In the genomic region with DNA sequence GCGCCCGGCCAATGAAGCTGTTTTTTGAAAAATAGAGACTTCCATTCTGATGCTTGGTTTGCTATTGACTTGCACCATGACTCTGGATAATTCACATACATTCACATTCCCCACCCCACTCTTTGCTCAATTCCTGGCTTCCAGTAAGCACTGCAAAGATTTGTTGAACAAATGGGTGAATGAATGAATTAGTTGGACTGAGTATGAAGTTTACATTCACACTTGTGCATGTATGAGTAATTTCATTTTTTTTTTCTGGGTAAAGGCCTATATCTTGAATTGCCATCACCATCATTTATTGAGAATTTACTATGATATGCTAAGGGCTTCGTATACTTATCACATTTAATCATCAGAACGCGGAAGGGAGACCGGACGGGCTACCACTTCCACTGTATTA, we compare ENCODE assay signal across 27 cellular contexts. TPM values are rescaled to one million over a fixed set of nuclear protein-coding genes. Genes with fewer than 3 reads are reported as not detected.
A peak's percentile ranks its signal among the peaks of the same experiment; 100 is the strongest.
DNase-seq lines count a peak whose midpoint lies in the region; ATAC-seq and TF ChIP-seq lines count a peak whose summit lies in the region.
"Had no signal": no experiment of that assay in that cellular context is flagged by ENCODE, and none has a peak within 500 bp of the region (broad histone marks: within the 10 kb centered on the region; RNA-seq: fewer than 3 reads in every experiment).

No MANE protein-coding gene starts in this region.

- no peak for DNase-seq in heart left ventricle
- DNase-seq in Right ventricle myocardium superior = no peak
- no peak for DNase-seq in OCI-LY7 (ENCODE audit: low spot score)
- no peak for DNase-seq in right cardiac atrium
- DNase-seq in thoracic aorta (ENCODE audit: low spot score) = no peak
- no peak for DNase-seq in GF-D8 (lab: John Stamatoyannopoulos, UW)
- DNase-seq in natural killer cell = no peak
- DNase-seq in KBM-7 = no peak
- DNase-seq: activated CD4-positive, alpha-beta T cell treated with anti-CD3 and anti-CD28 coated beads, Interleukin-2, amount 50 U/mL, for 48 hours; activated CD4-positive, CD25-positive, alpha-beta regulatory T cell; activated gamma-delta T cell treated with Interleukin-2 at 50 U/mL for 16 hours; Calu3; mucosa of descending colon; MV-4-11; NCI-H526 treated with DMSO at 0.1 percent for 48 hours; SHP77; stimulated activated CD4-positive, alpha-beta T cell treated with anti-CD3 and anti-CD28 coated beads, Interleukin-4, amount 100 ng/mL, for 24 hours; stimulated activated naive CD8-positive, alpha-beta T cell treated with anti-CD3 and anti-CD28 coated beads, Interleukin-15, amount 100 ng/mL, for 72 hours; SW 1271; upper lobe of right lung had no signal

- TF ChIP-seq POLR2A in heart left ventricle (IDR thresholded peaks at IDR 0.05) = no peak

- no peak overlapping the region for H3K4me3 Mint-ChIP-seq in natural killer cell
- H3K4me3 Mint-ChIP-seq: dendritic cell treated with granulocyte-macrophage colony-stimulating factor and Interleukin-4, amounts not matched to agents 40 ng/mL and 50 ng/mL, for 4 days had no signal

- H3K4me1 ChIP-seq in heart left ventricle = peaks cover 4 to 52% (median 28%) of the 10 kb centered on the region in 12 donors
- peaks cover 88% of the 10 kb centered on the region for H3K4me1 ChIP-seq in OCI-LY7 (ENCODE audit: insufficient read depth, low read length, poor library complexity, severe bottlenecking)
- H3K4me1 ChIP-seq in right cardiac atrium (ENCODE audit: control insufficient read depth, insufficient read depth, low read length) = peaks cover 7% of the 10 kb centered on the region
- H3K4me1 ChIP-seq in thoracic aorta (ENCODE audit: control insufficient read depth in 1 of 2, low read depth in 2 of 2) = peaks cover 0 to 20% of the 10 kb centered on the region in 2 donors
- H3K4me1 ChIP-seq: breast epithelium had no signal

- ATAC-seq in heart left ventricle (no peak), Right ventricle myocardium superior (ENCODE audit: poor library complexity) (no peak), right cardiac atrium (no peak), thoracic aorta (ENCODE audit: insufficient number of reproducible peaks, low FRiP score, low read depth) (no peak), natural killer cell (no peak)
- ATAC-seq: HCT116, upper lobe of right lung had no signal

- TF ChIP-seq CTCF in heart left ventricle (IDR thresholded peaks at IDR 0.05) (no peak), OCI-LY7 (conservative IDR thresholded peaks at IDR 0.05; ENCODE audit: low read length) (no peak), thoracic aorta (IDR thresholded peaks at IDR 0.05) (no peak), natural killer cell (IDR thresholded peaks at IDR 0.05) (no peak)

- no peaks in the 10 kb centered on the region for H3K9me3 ChIP-seq in heart left ventricle
- H3K9me3 ChIP-seq in OCI-LY7 (ENCODE audit: low read length) = no peaks in the 10 kb centered on the region
- no peaks in the 10 kb centered on the region for H3K9me3 ChIP-seq in right cardiac atrium (ENCODE audit: control insufficient read depth, low read length)
- no peaks in the 10 kb centered on the region for H3K9me3 ChIP-seq in thoracic aorta
- H3K9me3 ChIP-seq: breast epithelium, mucosa of descending colon, upper lobe of right lung had no signal

- H3K27me3 Mint-ChIP-seq in natural killer cell (ENCODE audit: low read depth in 2 of 2) = no peaks in the 10 kb centered on the region
- H3K27me3 Mint-ChIP-seq: progenitor cell of endocrine pancreas; stimulated activated naive CD8-positive, alpha-beta T cell treated with anti-CD3 and anti-CD28 coated beads, Interleukin-15, amount 100 ng/mL, for 72 hours had no signal

- H3K36me3 Mint-ChIP-seq in natural killer cell = no peaks in the 10 kb centered on the region

- H3K4me2 ChIP-seq in OCI-LY7 (ENCODE audit: low read length) = peak overlapping the region; percentile 69
- H3K4me2 ChIP-seq: hepatocyte, KMS-11 had no signal

- H2AFZ ChIP-seq in OCI-LY7 (ENCODE audit: low read length) = peak overlapping the region; percentile 25; the same call in 1 of the 2 replicates
- H2AFZ ChIP-seq: hepatocyte had no signal

- H3K79me2 ChIP-seq in OCI-LY7 (ENCODE audit: insufficient read depth, low read depth, low read length) = no peaks in the 10 kb centered on the region
- H3K79me2 ChIP-seq: hepatocyte had no signal

- BruUV-seq in OCI-LY7 (replicated peaks; lab: Mats Ljungman, UMichigan) = no TSS peak

- H3K27ac ChIP-seq in heart left ventricle = peak overlapping the region; percentile 47 to 90 (median 86)
- peak overlapping the region; percentile 72 for H3K27ac ChIP-seq in OCI-LY7 (ENCODE audit: low read depth, low read length, poor library complexity, severe bottlenecking)
- peak overlapping the region; percentile 81 for H3K27ac ChIP-seq in right cardiac atrium (ENCODE audit: low read length)
- H3K27ac ChIP-seq in thoracic aorta = peak overlapping the region; percentile 72 to 78
- H3K27ac ChIP-seq: hepatocyte, KMS-11, upper lobe of right lung had no signal

- WGBS in heart left ventricle, 4 donors = 51 to 65% (median 60%) methylated on average over 7 of the region's 7 CpGs
- 53% methylated on average over 7 of the region's 7 CpGs for WGBS in right cardiac atrium

- peak overlapping the region in 6 of 12 donors; percentile 19 to 46 (median 31) for H3K4me3 ChIP-seq in heart left ventricle
- peak overlapping the region; percentile 49 for H3K4me3 ChIP-seq in OCI-LY7 (ENCODE audit: low read depth, low read length, poor library complexity, severe bottlenecking)
- no peak overlapping the region for H3K4me3 ChIP-seq in right cardiac atrium (ENCODE audit: low read length)
- peak overlapping the region; percentile 65 for H3K4me3 ChIP-seq in thoracic aorta
- H3K4me3 ChIP-seq: hepatocyte, mucosa of descending colon, upper lobe of right lung had no signal

- CTCF ChIA-PET in OCI-LY7 (lab: Charles Lee; ENCODE audit: unreplicated experiment) = interaction anchor here (0.5 to 2.2 kb wide), 7 partner anchors 15 to 248 kb away, joined by 3 to 17 read pairs (median 3); a partner anchor contains a TSS

- no peak overlapping the region for H3K27ac Mint-ChIP-seq in natural killer cell
- H3K27ac Mint-ChIP-seq: dendritic cell treated with granulocyte-macrophage colony-stimulating factor and Interleukin-4, amounts not matched to agents 40 ng/mL and 50 ng/mL, for 4 days; progenitor cell of endocrine pancreas had no signal

- POLR2A ChIA-PET in OCI-LY7 (lab: Charles Lee) = interaction anchor here (0.7 to 13.2 kb wide), 19 partner anchors 8 to 122 kb away, joined by 3 to 272 read pairs (median 6); a partner anchor contains a TSS

- no peaks in the 10 kb centered on the region for H3K9me3 Mint-ChIP-seq in natural killer cell
- H3K9me3 Mint-ChIP-seq: dendritic cell treated with granulocyte-macrophage colony-stimulating factor and Interleukin-4, amounts not matched to agents 40 ng/mL and 50 ng/mL, for 4 days; stimulated activated naive CD8-positive, alpha-beta T cell treated with anti-CD3 and anti-CD28 coated beads, Interleukin-15, amount 100 ng/mL, for 72 hours had no signal

- in situ Hi-C loops in KBM-7 (cut with MboI; ENCODE audit: low pct_unique_long_range_greater_than_20kb, low sequenced_read_pairs) = no loop called here

- H3K36me3 ChIP-seq in heart left ventricle = no peaks in the 10 kb centered on the region
- no peaks in the 10 kb centered on the region for H3K36me3 ChIP-seq in OCI-LY7 (ENCODE audit: insufficient read depth, low read length)
- no peaks in the 10 kb centered on the region for H3K36me3 ChIP-seq in thoracic aorta
- H3K36me3 ChIP-seq: breast epithelium, upper lobe of right lung had no signal

- H3K4me1 Mint-ChIP-seq in natural killer cell = peaks cover 17% of the 10 kb centered on the region in 2 donors

- H3K9me2 ChIP-seq in OCI-LY7 (ENCODE audit: insufficient read depth, low read length) = no peaks in the 10 kb centered on the region

- H3K27me3 ChIP-seq in heart left ventricle (no peaks in the 10 kb centered on the region), right cardiac atrium (ENCODE audit: control insufficient read depth, insufficient read depth) (no peaks in the 10 kb centered on the region), thoracic aorta (replicated peaks; ENCODE audit: insufficient read depth) (no peaks in the 10 kb centered on the region)
- H3K27me3 ChIP-seq: breast epithelium, hepatocyte, upper lobe of right lung had no signal

- H4K20me1 ChIP-seq in OCI-LY7 (ENCODE audit: insufficient read depth, low read length) = no peaks in the 10 kb centered on the region

- intact Hi-C loops in heart left ventricle (cut with DNase I) (loop anchor here in 8 of 10 donors (2.0 to 10.0 kb wide), 11 partner anchors 40 to 235 kb away; a partner anchor contains a TSS), Right ventricle myocardium superior (cut with DNase I) (loop anchor here (5.0 kb wide), 1 partner anchor 110 kb away; no protein-coding TSS in a partner anchor), OCI-LY7 (cut with micrococcal nuclease; ENCODE audit: unreplicated experiment) (loop anchor here (1.0 kb wide), 1 partner anchor 41 kb away; no protein-coding TSS in a partner anchor), right cardiac atrium (cut with DNase I) (loop anchor here in 3 of 4 donors (5.0 to 10.0 kb wide), 5 partner anchors 63 to 183 kb away; no protein-coding TSS in a partner anchor), natural killer cell (cut with micrococcal nuclease) (loop anchor here (5.0 kb wide), 1 partner anchor 80 kb away; a partner anchor contains a TSS)

RNA-seq across cellular contexts. Expression of a gene that starts 13.8 kb away (rescaled TPM):
- 100 to 1,000 TPM in 7 of 9 donors, 10 to 100 TPM in 2; 82.5 to 207 (median 119) TPM for total RNA-seq in heart left ventricle
- 100 to 1,000 TPM in 1 of 2 donors, 10 to 100 TPM in 1; 92.9 to 245 TPM for polyA plus RNA-seq in heart left ventricle
- 178 TPM for total RNA-seq in Right ventricle myocardium superior
- 111 and 123 TPM in 2 replicates for total RNA-seq in OCI-LY7 (2014; rRNA removed; shearing (Covaris generic))
- 118 and 119 TPM in 2 replicates for total RNA-seq in OCI-LY7 (2022)
- total RNA-seq in right cardiac atrium = 100 to 1,000 TPM; 167 to 194 (median 190) TPM
- polyA plus RNA-seq in right cardiac atrium = 244 TPM
- 10 to 100 TPM; 39.1 to 75.3 TPM for total RNA-seq in thoracic aorta
- 100 to 1,000 TPM; 181 to 227 (median 204) TPM for total RNA-seq in natural killer cell
- total RNA-seq: A673 had no signal

RNA-seq across cellular contexts. Expression of a gene that starts 15.3 kb away (rescaled TPM):
- total RNA-seq in heart left ventricle = 10 to 100 TPM; 27.5 to 71.4 (median 40.1) TPM
- 10 to 100 TPM; 22.8 to 31.6 TPM for polyA plus RNA-seq in heart left ventricle
- 26.2 TPM for total RNA-seq in Right ventricle myocardium superior
- total RNA-seq in OCI-LY7 (2014; rRNA removed; shearing (Covaris generic)) = 52.4 and 60.2 TPM in 2 replicates
- total RNA-seq in OCI-LY7 (2022) = 52.9 and 64.5 TPM in 2 replicates
- 10 to 100 TPM; 30.1 to 43.4 (median 35.3) TPM for total RNA-seq in right cardiac atrium
- 27.7 TPM for polyA plus RNA-seq in right cardiac atrium
- 10 to 100 TPM; 26.1 to 32.1 TPM for total RNA-seq in thoracic aorta
- total RNA-seq in natural killer cell = 10 to 100 TPM in 2 of 3 donors, 1 to 10 TPM in 1; 9.6 to 15.9 (median 15.6) TPM
